7 cellular contexts compared by ENCODE assay signal in the genomic region with DNA sequence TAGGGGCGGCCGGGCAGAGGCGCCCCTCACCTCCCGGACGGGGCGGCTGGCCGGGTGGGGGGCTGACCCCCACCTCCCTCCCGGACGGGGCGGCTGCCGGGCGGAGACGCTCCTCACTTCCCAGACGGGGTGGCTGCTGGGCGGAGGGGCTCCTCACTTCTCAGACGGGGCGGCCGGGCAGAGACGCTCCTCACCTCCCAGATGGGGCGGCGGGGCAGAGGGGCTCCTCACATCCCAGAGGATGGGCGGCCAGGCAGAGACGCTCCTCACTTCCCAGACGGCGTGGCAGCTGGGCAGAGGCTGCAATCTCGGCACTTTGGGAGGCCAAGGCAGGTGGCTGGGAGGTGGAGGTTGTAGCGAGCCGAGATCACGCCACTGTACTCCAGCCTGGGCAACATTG. TPM values are rescaled to one million over a fixed set of nuclear protein-coding genes. Genes with fewer than 3 reads are reported as not detected.
"Had no signal": no experiment of that assay in that cellular context is flagged by ENCODE, and none has a peak within 500 bp of the region (broad histone marks: within the 10 kb centered on the region; RNA-seq: fewer than 3 reads in every experiment).

No MANE protein-coding gene starts in this region.

RNA-seq across cellular contexts. Expression of a gene that starts 42.4 kb away (rescaled TPM):
- total RNA-seq: OCI-LY7, PC-3, PC-9, RPMI7951, SJCRH30, SJSA1, SK-MEL-5 had no signal
